In the genomic region with DNA sequence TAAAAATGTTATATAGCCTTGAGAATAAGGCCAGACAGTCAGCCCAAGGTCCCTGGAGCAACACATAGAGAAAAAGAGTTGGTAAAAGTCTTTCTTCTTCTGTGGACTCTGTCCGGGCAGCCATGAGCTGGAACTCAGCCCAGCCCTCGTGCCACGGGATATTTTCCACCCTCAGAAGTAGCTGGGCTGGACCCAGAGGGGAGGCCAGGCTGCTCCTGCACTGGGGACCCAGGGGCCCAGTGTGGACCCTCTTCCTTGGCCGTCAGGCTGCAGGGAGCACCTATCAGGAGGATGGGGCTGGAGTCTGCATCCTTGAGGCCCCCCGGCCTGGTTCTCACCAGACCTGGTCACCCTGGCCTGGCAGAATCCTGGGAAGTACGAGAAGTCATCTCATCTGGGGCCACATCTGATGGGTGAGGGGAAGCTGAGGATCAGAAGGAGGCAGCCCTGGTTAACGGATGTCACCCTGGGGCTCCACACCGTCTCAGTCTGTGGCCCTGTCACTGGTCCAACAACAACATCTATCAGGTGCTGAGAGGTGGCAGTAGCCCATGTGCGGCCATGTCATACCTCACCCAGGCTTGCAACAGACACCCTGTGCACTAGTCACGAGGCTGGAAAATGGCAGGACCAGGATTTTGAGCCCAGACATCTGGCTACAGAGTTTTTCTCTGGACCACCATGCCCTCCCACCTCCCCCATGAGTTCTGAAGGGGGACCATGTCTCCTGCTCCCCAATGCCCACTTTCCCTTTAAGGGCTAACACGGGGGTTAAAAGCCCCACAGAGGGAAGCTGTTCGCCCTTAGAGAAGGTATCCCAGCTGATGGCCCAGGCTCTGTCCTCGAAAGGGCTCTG, we compare ENCODE assay signal across 30 cellular contexts. TPM values are rescaled to one million over a fixed set of nuclear protein-coding genes. Genes with fewer than 3 reads are reported as not detected.
A peak's percentile ranks its signal among the peaks of the same experiment; 100 is the strongest.
DNase-seq lines count a peak whose midpoint lies in the region; ATAC-seq and TF ChIP-seq lines count a peak whose summit lies in the region.
"Had no signal": no experiment of that assay in that cellular context is flagged by ENCODE, and none has a peak within 500 bp of the region (broad histone marks: within the 10 kb centered on the region; RNA-seq: fewer than 3 reads in every experiment).

No MANE protein-coding gene starts in this region.

- intact Hi-C loops in Right ventricle myocardium superior (cut with DNase I): no loop called here
- intact Hi-C loops in cardiac septum (cut with DNase I): no loop called here
- intact Hi-C loops in heart left ventricle (cut with DNase I): no loop called here
- intact Hi-C loops in lower lobe of right lung (cut with DNase I): no loop called here
- intact Hi-C loops in upper lobe of right lung (cut with DNase I): no loop called here

- peak; percentile 62 for ATAC-seq in Right ventricle myocardium superior (ENCODE audit: poor library complexity)
- ATAC-seq in heart left ventricle: peak in 3 of 4 donors; percentile 24 to 72 (median 45)
- no peak for ATAC-seq in lower lobe of right lung
- no peak for ATAC-seq in upper lobe of right lung
- ATAC-seq: K562, sciatic nerve had no signal

- H3K36me3 ChIP-seq in heart left ventricle: no peaks in the 10 kb centered on the region
- no peaks in the 10 kb centered on the region for H3K36me3 ChIP-seq in lower lobe of right lung
- H3K36me3 ChIP-seq in upper lobe of right lung: no peaks in the 10 kb centered on the region
- H3K36me3 ChIP-seq: esophagus squamous epithelium, Peyer's patch, SJSA1 had no signal

- no peaks in the 10 kb centered on the region for H3K9me3 ChIP-seq in heart left ventricle
- H3K9me3 ChIP-seq in lower lobe of right lung: no peaks in the 10 kb centered on the region
- no peaks in the 10 kb centered on the region for H3K9me3 ChIP-seq in upper lobe of right lung
- H3K9me3 ChIP-seq: esophagus squamous epithelium, mucosa of descending colon, Peyer's patch, SJSA1, testis had no signal

- 67 to 77% (median 70%) methylated on average over 11 to 13 of the region's 13 CpGs for WGBS in heart left ventricle, 4 donors

- no peaks in the 10 kb centered on the region for H3K27me3 ChIP-seq in heart left ventricle
- H3K27me3 ChIP-seq in lower lobe of right lung (ENCODE audit: low read depth): no peaks in the 10 kb centered on the region
- H3K27me3 ChIP-seq in upper lobe of right lung: no peaks in the 10 kb centered on the region
- H3K27me3 ChIP-seq: esophagus squamous epithelium, Peyer's patch, SJSA1, testis had no signal

- no peak for TF ChIP-seq CTCF in heart left ventricle (IDR thresholded peaks at IDR 0.05)
- no peak for TF ChIP-seq CTCF in lower lobe of right lung (IDR thresholded peaks at IDR 0.05)
- TF ChIP-seq CTCF in upper lobe of right lung (IDR thresholded peaks at IDR 0.05): no peak

- H3K4me1 ChIP-seq in heart left ventricle (no peaks in the 10 kb centered on the region), lower lobe of right lung (peaks cover 26% of the 10 kb centered on the region), upper lobe of right lung (peaks cover 6% of the 10 kb centered on the region)

- H3K27ac ChIP-seq in heart left ventricle: no peak overlapping the region
- peak overlapping the region; percentile 65 for H3K27ac ChIP-seq in lower lobe of right lung
- H3K27ac ChIP-seq in upper lobe of right lung: peak overlapping the region; percentile 55
- H3K27ac ChIP-seq: SJSA1, testis had no signal

- H3K4me3 ChIP-seq in heart left ventricle (no peak overlapping the region), lower lobe of right lung (no peak overlapping the region), upper lobe of right lung (no peak overlapping the region)
- H3K4me3 ChIP-seq: esophagus squamous epithelium, K562, mucosa of descending colon, Peyer's patch, SJSA1, testis had no signal

- no peak for TF ChIP-seq POLR2A in heart left ventricle (IDR thresholded peaks at IDR 0.05)

- DNase-seq in Right ventricle myocardium superior: no peak
- no peak for DNase-seq in cardiac septum (ENCODE audit: low spot score)
- DNase-seq in heart left ventricle: no peak
- DNase-seq in lower lobe of right lung: no peak
- DNase-seq in upper lobe of right lung: no peak
- no peak for DNase-seq in HT-29 (ENCODE audit: low spot score)
- no peak for DNase-seq in NCI-H1930 (lab: John Stamatoyannopoulos, UW)
- DNase-seq in activated T-cell treated with anti-CD3 and anti-CD28 coated beads, Interleukin-2, amount 50 U/mL, for 48 hours: no peak
- DNase-seq: activated CD4-positive, alpha-beta memory T cell treated with anti-CD3 and anti-CD28 coated beads, Interleukin-2, amount 10 ng/mL, durations not matched to agents 7 days and 5 days; activated CD4-positive, CD25-positive, alpha-beta regulatory T cell treated with anti-CD3 and anti-CD28 coated beads, Interleukin-2, amount 50 U/mL, for 72 hours; activated effector memory CD4-positive, alpha-beta T cell treated with Interleukin-2 at 50 U/mL for 16 hours; activated naive CD8-positive, alpha-beta T cell treated with anti-CD3 and anti-CD28 coated beads for 36 hours; aorta; CD4-positive, alpha-beta T cell; central memory CD4-positive, alpha-beta T cell; esophagus squamous epithelium; hypothalamus; immature natural killer cell; NCI-H1105 treated with DMSO at 0.1 percent for 48 hours; NCI-H2029 treated with DMSO at 0.1 percent for 48 hours; NCI-H345; posterior cingulate gyrus; stimulated activated CD4-positive, alpha-beta T cell treated with anti-CD3 and anti-CD28 coated beads, Interleukin-15, amount 100 ng/mL, for 24 hours; stimulated activated naive CD4-positive, alpha-beta T cell; testis had no signal

RNA-seq across cellular contexts. Expression of a gene that starts 33.0 kb away (rescaled TPM):
- 0.11 TPM for total RNA-seq in Right ventricle myocardium superior
- total RNA-seq in cardiac septum: 0.32 TPM
- 1 to 10 TPM in 1 of 9 donors, under 1 TPM in 7, not detected in 1; 0.20 to 2.2 (median 0.39) TPM for total RNA-seq in heart left ventricle
- under 1 TPM; 0.15 to 0.28 TPM for polyA plus RNA-seq in heart left ventricle
- total RNA-seq in lower lobe of right lung: 90.0 TPM
- 148 TPM for total RNA-seq in upper lobe of right lung
- total RNA-seq in HT-29 (2014; rRNA removed; shearing (Covaris generic)): 304 and 307 TPM in 2 replicates
- total RNA-seq: CD4-positive, alpha-beta T cell had no signal
- polyA plus RNA-seq: immature natural killer cell had no signal

Comparison
In these comparisons a context has a peak if more than half of its experiments do, and no peak if none do; other contexts are left out.
1. ATAC-seq: peak in Right ventricle myocardium superior (single experiment) and heart left ventricle (3 of 4); none in lower lobe of right lung (0 of 2) and upper lobe of right lung (single experiment).
2. H3K27ac ChIP-seq: peak in lower lobe of right lung (single experiment) and upper lobe of right lung (single experiment); none in heart left ventricle (0 of 12).
3. RNA of a gene that starts 33.0 kb away (total RNA-seq): 304 to 307 TPM in HT-29, 148 TPM in upper lobe of right lung (single experiment) and 90.0 TPM in lower lobe of right lung (single experiment); 0.20 to 2.2 TPM in heart left ventricle, 0.32 TPM in cardiac septum (single experiment) and 0.11 TPM in Right ventricle myocardium superior (single experiment); every median in the first group is over 10 times any median in the second.